In genomic region chr16:1206786-1207185, GRCh38 we compare ENCODE assay signal across 25 cellular contexts. TPM values are rescaled to one million over a fixed set of nuclear protein-coding genes. Genes with fewer than 3 reads are reported as not detected.
"Had no signal": no experiment of that assay in that cellular context is flagged by ENCODE, and none has a peak within 500 bp of the region (broad histone marks: within the 10 kb centered on the region; RNA-seq: fewer than 3 reads in every experiment).

No MANE protein-coding gene starts in this region.

- H3K4me3 Mint-ChIP-seq: activated B cell treated with CpG ODN at 0.5 μM for 24 hours; activated CD4-positive, alpha-beta T cell treated with anti-CD3 and anti-CD28 coated beads, Interleukin-2, amount 10 ng/mL, durations not matched to agents 24 days and 14 days; activated naive CD4-positive, alpha-beta T cell treated with anti-CD3 and anti-CD28 coated beads, Interleukin-2, amount 50 U/mL, for 24 hours; natural killer cell treated with Interleukin-12 subunit alpha and Interleukin-12 subunit beta and Interleukin-15 and Interleukin-18, amount 100 ng/mL, for 72 hours had no signal

- H3K4me1 Mint-ChIP-seq: activated B cell treated with CpG ODN at 0.5 μM for 24 hours; activated CD4-positive, alpha-beta T cell treated with anti-CD3 and anti-CD28 coated beads, Interleukin-2, amount 10 ng/mL, durations not matched to agents 24 days and 14 days; activated naive CD4-positive, alpha-beta T cell treated with anti-CD3 and anti-CD28 coated beads, Interleukin-2, amount 50 U/mL, for 24 hours had no signal

- H3K36me3 Mint-ChIP-seq: activated naive CD4-positive, alpha-beta T cell treated with anti-CD3 and anti-CD28 coated beads, Interleukin-2, amount 50 U/mL, for 24 hours; immature natural killer cell; natural killer cell treated with Interleukin-12 subunit alpha and Interleukin-12 subunit beta and Interleukin-15 and Interleukin-18, amount 100 ng/mL, for 72 hours had no signal

- DNase-seq: activated B cell treated with CpG ODN at 0.5 μM for 24 hours; activated CD4-positive, alpha-beta T cell treated with anti-CD3 and anti-CD28 coated beads, Interleukin-2, amount 10 ng/mL, durations not matched to agents 24 days and 14 days; activated gamma-delta T cell; central memory CD4-positive, alpha-beta T cell; foreskin melanocyte; immature natural killer cell; retina; sigmoid colon; SJCRH30; stimulated activated CD4-positive, alpha-beta T cell treated with anti-CD3 and anti-CD28 coated beads, Interleukin-15, amount 100 ng/mL, for 24 hours; stimulated activated naive CD4-positive, alpha-beta T cell treated with Interleukin-2 at 50 U/mL for 16 hours; upper lobe of left lung had no signal

- H3K27ac Mint-ChIP-seq: activated B cell treated with CpG ODN at 0.5 μM for 24 hours; activated CD4-positive, alpha-beta T cell treated with anti-CD3 and anti-CD28 coated beads, Interleukin-2, amount 10 ng/mL, durations not matched to agents 24 days and 14 days; activated naive CD4-positive, alpha-beta T cell treated with anti-CD3 and anti-CD28 coated beads, Interleukin-2, amount 50 U/mL, for 24 hours; immature natural killer cell; natural killer cell treated with Interleukin-12 subunit alpha and Interleukin-12 subunit beta and Interleukin-15 and Interleukin-18, amount 100 ng/mL, for 72 hours; progenitor cell of endocrine pancreas had no signal

- H3K9me3 Mint-ChIP-seq: activated B cell treated with CpG ODN at 0.5 μM for 24 hours; activated CD4-positive, alpha-beta T cell treated with anti-CD3 and anti-CD28 coated beads, Interleukin-2, amount 10 ng/mL, durations not matched to agents 24 days and 14 days; activated naive CD4-positive, alpha-beta T cell treated with anti-CD3 and anti-CD28 coated beads, Interleukin-2, amount 50 U/mL, for 24 hours; immature natural killer cell; natural killer cell treated with Interleukin-12 subunit alpha and Interleukin-12 subunit beta and Interleukin-15 and Interleukin-18, amount 100 ng/mL, for 72 hours had no signal

- H3K27me3 Mint-ChIP-seq: activated B cell treated with CpG ODN at 0.5 μM for 24 hours; activated CD4-positive, alpha-beta T cell treated with anti-CD3 and anti-CD28 coated beads, Interleukin-2, amount 10 ng/mL, durations not matched to agents 24 days and 14 days; activated naive CD4-positive, alpha-beta T cell treated with anti-CD3 and anti-CD28 coated beads, Interleukin-2, amount 50 U/mL, for 24 hours; natural killer cell treated with Interleukin-12 subunit alpha and Interleukin-12 subunit beta and Interleukin-15 and Interleukin-18, amount 100 ng/mL, for 72 hours; progenitor cell of endocrine pancreas had no signal

- ATAC-seq: esophagus mucosa; left lobe of liver; natural killer cell treated with Interleukin-12 subunit alpha and Interleukin-12 subunit beta and Interleukin-15 and Interleukin-18, amount 100 ng/mL, for 72 hours had no signal

RNA-seq across cellular contexts. Expression of gene TPSG1, which starts 18.3 kb away (rescaled TPM):
- total RNA-seq: activated B cell treated with CpG ODN at 0.5 μM for 24 hours; activated CD4-positive, alpha-beta T cell treated with anti-CD3 and anti-CD28 coated beads, Interleukin-2, amount 10 ng/mL, durations not matched to agents 24 days and 14 days; activated CD8-positive, alpha-beta memory T cell treated with anti-CD3 and anti-CD28 coated beads for 36 hours; astrocyte; dermis microvascular lymphatic vessel endothelial cell; endothelial cell of umbilical vein; kidney epithelial cell; osteocyte; progenitor cell of endocrine pancreas; SJCRH30; smooth muscle cell; T-helper 1 cell treated with Interleukin-12 subunit alpha and Interleukin-12 subunit beta and Interleukin-4 antibody, amounts not matched to agents 30 ng/mL and 1 ng/mL, for 36 hours had no signal

RNA-seq across cellular contexts. Expression of gene TPSB2, which starts 23.2 kb away (rescaled TPM):
- total RNA-seq: activated B cell treated with CpG ODN at 0.5 μM for 24 hours; activated CD4-positive, alpha-beta T cell treated with anti-CD3 and anti-CD28 coated beads, Interleukin-2, amount 10 ng/mL, durations not matched to agents 24 days and 14 days; activated CD8-positive, alpha-beta memory T cell treated with anti-CD3 and anti-CD28 coated beads for 36 hours; astrocyte; dermis microvascular lymphatic vessel endothelial cell; endothelial cell of umbilical vein; kidney epithelial cell; osteocyte; progenitor cell of endocrine pancreas; SJCRH30; smooth muscle cell; T-helper 1 cell treated with Interleukin-12 subunit alpha and Interleukin-12 subunit beta and Interleukin-4 antibody, amounts not matched to agents 30 ng/mL and 1 ng/mL, for 36 hours had no signal

RNA-seq across cellular contexts. Expression of gene TPSAB1, which starts 33.7 kb away (rescaled TPM):
- total RNA-seq: activated B cell treated with CpG ODN at 0.5 μM for 24 hours; activated CD4-positive, alpha-beta T cell treated with anti-CD3 and anti-CD28 coated beads, Interleukin-2, amount 10 ng/mL, durations not matched to agents 24 days and 14 days; activated CD8-positive, alpha-beta memory T cell treated with anti-CD3 and anti-CD28 coated beads for 36 hours; astrocyte; dermis microvascular lymphatic vessel endothelial cell; endothelial cell of umbilical vein; kidney epithelial cell; osteocyte; progenitor cell of endocrine pancreas; SJCRH30; smooth muscle cell; T-helper 1 cell treated with Interleukin-12 subunit alpha and Interleukin-12 subunit beta and Interleukin-4 antibody, amounts not matched to agents 30 ng/mL and 1 ng/mL, for 36 hours had no signal

RNA-seq across cellular contexts. Expression of gene TPSD1, which starts 49.1 kb away (rescaled TPM):
- total RNA-seq: activated B cell treated with CpG ODN at 0.5 μM for 24 hours; activated CD4-positive, alpha-beta T cell treated with anti-CD3 and anti-CD28 coated beads, Interleukin-2, amount 10 ng/mL, durations not matched to agents 24 days and 14 days; activated CD8-positive, alpha-beta memory T cell treated with anti-CD3 and anti-CD28 coated beads for 36 hours; astrocyte; dermis microvascular lymphatic vessel endothelial cell; endothelial cell of umbilical vein; esophagus mucosa; kidney epithelial cell; left lobe of liver; natural killer cell treated with Interleukin-12 subunit alpha and Interleukin-12 subunit beta and Interleukin-15 and Interleukin-18, amount 100 ng/mL, for 72 hours; osteocyte; progenitor cell of endocrine pancreas; SJCRH30; smooth muscle cell; T-helper 1 cell treated with Interleukin-12 subunit alpha and Interleukin-12 subunit beta and Interleukin-4 antibody, amounts not matched to agents 30 ng/mL and 1 ng/mL, for 36 hours had no signal

RNA-seq across cellular contexts. Expression of gene CACNA1H, which starts 53.9 kb away (rescaled TPM):
- total RNA-seq: endothelial cell of umbilical vein had no signal
